Comparison of ENCODE assay signal across 19 cellular contexts in the genomic region with DNA sequence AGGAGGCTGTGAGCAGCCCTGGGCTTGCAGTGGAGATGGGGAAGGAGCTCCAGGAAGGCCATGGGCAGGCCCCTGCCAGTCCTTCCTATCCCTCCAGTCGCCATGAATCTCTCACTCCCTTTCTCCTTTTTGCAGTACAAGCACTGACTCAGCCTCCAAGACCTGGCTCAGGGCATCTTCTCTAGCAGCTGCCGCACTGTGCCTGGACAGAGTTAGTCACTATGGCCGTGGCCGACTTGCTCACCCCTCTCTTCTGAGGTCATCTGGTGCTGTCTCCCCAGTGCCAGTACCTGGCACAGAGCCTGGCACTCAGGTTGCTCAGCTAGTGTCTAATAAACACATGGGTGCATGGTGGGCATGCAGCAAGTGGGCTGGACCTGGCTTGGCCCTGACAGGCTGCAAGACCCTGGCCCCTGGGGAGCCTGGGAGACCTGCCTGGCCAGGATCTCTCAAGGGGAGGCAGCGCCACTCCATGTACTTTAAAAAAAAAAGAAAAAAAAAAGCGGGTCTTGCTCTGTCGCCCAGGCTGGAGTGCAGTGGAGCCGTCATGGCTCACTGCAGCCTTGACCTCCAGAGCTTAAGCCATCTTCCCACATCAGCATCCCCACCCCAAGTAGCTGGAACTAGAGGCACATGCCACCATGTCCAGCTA. TPM values are rescaled to one million over a fixed set of nuclear protein-coding genes. Genes with fewer than 3 reads are reported as not detected.
A peak's percentile ranks its signal among the peaks of the same experiment; 100 is the strongest.
DNase-seq lines count a peak whose midpoint lies in the region; ATAC-seq, FAIRE-seq and TF ChIP-seq lines count a peak whose summit lies in the region.
"Had no signal": no experiment of that assay in that cellular context is flagged by ENCODE, and none has a peak within 500 bp of the region (broad histone marks: within the 10 kb centered on the region; RNA-seq: fewer than 3 reads in every experiment).

No MANE protein-coding gene starts in this region.

- no peak for DNase-seq in left ventricle myocardium superior
- DNase-seq in right atrium auricular region (ENCODE audit: low spot score), result no peak
- no peak for DNase-seq in SJCRH30
- no peak for DNase-seq in keratinocyte (ENCODE audit: low read depth, low spot score)
- DNase-seq in thyroid gland, result peak; percentile 61 to 67
- DNase-seq in transverse colon, result no peak
- DNase-seq in vagina (ENCODE audit: extremely low spot score in 2 of 2), result no peak
- DNase-seq in cardiac septum (ENCODE audit: low spot score), result no peak
- DNase-seq: activated CD8-positive, alpha-beta T cell treated with anti-CD3 and anti-CD28 coated beads for 36 hours; activated gamma-delta T cell; caudate nucleus; Kasumi-1; NCI-H1930; NCI-H774; Right ventricle myocardium superior; stimulated activated CD4-positive, alpha-beta T cell treated with anti-CD3 and anti-CD28 coated beads, Interleukin-12 subunit alpha, Interleukin-12 subunit beta, amount 100 ng/mL, for 4 hours; T-helper 9 cell; tibial artery had no signal

- H3K36me3 ChIP-seq in right atrium auricular region (no peaks in the 10 kb centered on the region), SJCRH30 (no peaks in the 10 kb centered on the region), keratinocyte (ENCODE audit: control insufficient read depth in 2 of 2, extremely low read depth in 1 of 2, insufficient read depth in 2 of 2, low read length in 2 of 2) (no peaks in the 10 kb centered on the region), thyroid gland (no peaks in the 10 kb centered on the region), transverse colon (no peaks in the 10 kb centered on the region), vagina (no peaks in the 10 kb centered on the region)
- H3K36me3 ChIP-seq: tibial artery had no signal

- intact Hi-C loops in left ventricle myocardium superior (cut with micrococcal nuclease), result no loop called here
- intact Hi-C loops in thyroid gland (cut with DNase I), result no loop called here
- intact Hi-C loops in transverse colon (cut with DNase I; ENCODE audit: low total_unique reads), result no loop called here
- intact Hi-C loops in vagina (cut with DNase I), result no loop called here
- intact Hi-C loops in cardiac septum (cut with DNase I), result no loop called here

- H3K4me3 ChIP-seq in right atrium auricular region, result no peak overlapping the region
- no peak overlapping the region for H3K4me3 ChIP-seq in SJCRH30
- no peak overlapping the region for H3K4me3 ChIP-seq in keratinocyte (ENCODE audit: control insufficient read depth in 2 of 3, extremely low read depth in 1 of 3, insufficient read depth in 2 of 3, low read depth in 1 of 3, low read length in 3 of 3)
- H3K4me3 ChIP-seq in thyroid gland (replicated peaks in 1 of 3), result no peak overlapping the region
- H3K4me3 ChIP-seq in transverse colon, result no peak overlapping the region
- no peak overlapping the region for H3K4me3 ChIP-seq in vagina
- H3K4me3 ChIP-seq: lung, tibial artery had no signal

- FAIRE-seq in keratinocyte (lab: Jason Lieb, UNC), result peak; percentile 49

- H3K27me3 ChIP-seq in right atrium auricular region (no peaks in the 10 kb centered on the region), SJCRH30 (no peaks in the 10 kb centered on the region), keratinocyte (ENCODE audit: control insufficient read depth, extremely low read depth, insufficient read depth, low read length) (no peaks in the 10 kb centered on the region), thyroid gland (no peaks in the 10 kb centered on the region), transverse colon (no peaks in the 10 kb centered on the region), vagina (no peaks in the 10 kb centered on the region)
- H3K27me3 ChIP-seq: tibial artery had no signal

- TF ChIP-seq CTCF in right atrium auricular region (IDR thresholded peaks at IDR 0.05) (no peak), keratinocyte (optimal IDR thresholded peaks at IDR 0.05 in 1 of 3, IDR thresholded peaks at IDR 0.05 in 1 of 3, conservative IDR thresholded peaks at IDR 0.05 in 1 of 3; ENCODE audit: extremely low read depth in 1 of 3, insufficient read depth in 2 of 3, low read length in 3 of 3) (no peak), thyroid gland (IDR thresholded peaks at IDR 0.05) (no peak), transverse colon (IDR thresholded peaks at IDR 0.05) (no peak), vagina (IDR thresholded peaks at IDR 0.05) (no peak)

- no peak for TF ChIP-seq POLR2A in thyroid gland (IDR thresholded peaks at IDR 0.05)
- no peak for TF ChIP-seq POLR2A in transverse colon (IDR thresholded peaks at IDR 0.05)
- TF ChIP-seq POLR2A in vagina (IDR thresholded peaks at IDR 0.05), result no peak

- H3K4me1 ChIP-seq in right atrium auricular region (peaks cover 0 to 8% of the 10 kb centered on the region in 2 donors), SJCRH30 (peaks cover 40% of the 10 kb centered on the region), keratinocyte (ENCODE audit: control insufficient read depth, extremely low read depth, insufficient read depth, low read length) (peaks cover 23% of the 10 kb centered on the region), thyroid gland (peaks cover 10 to 32% of the 10 kb centered on the region in 2 donors), transverse colon (peaks cover 15 to 28% (median 22%) of the 10 kb centered on the region in 4 donors), vagina (peaks cover 35% of the 10 kb centered on the region)

- in situ Hi-C loops in transverse colon (cut with MboI; ENCODE audit: low pct_ligation_motif_present in 1 of 4, low pct_unique_long_range_greater_than_20kb in 1 of 4, low sequenced_read_pairs in 3 of 4), result no loop called here

- ATAC-seq in left ventricle myocardium superior, result peak; percentile 14
- ATAC-seq: activated CD8-positive, alpha-beta T cell treated with anti-CD3 and anti-CD28 coated beads for 36 hours had no signal

- peak overlapping the region; percentile 10 for H2AFZ ChIP-seq in keratinocyte (ENCODE audit: control insufficient read depth, low read length)

- H3K9ac ChIP-seq in keratinocyte (ENCODE audit: control insufficient read depth, extremely low read depth, insufficient read depth, low read length), result no peak overlapping the region

- H3K27ac ChIP-seq in right atrium auricular region, result no peak overlapping the region
- peak overlapping the region; percentile 1; the same call in 1 of the 2 replicates for H3K27ac ChIP-seq in SJCRH30
- H3K27ac ChIP-seq in keratinocyte (ENCODE audit: control insufficient read depth, insufficient read depth, low read length), result no peak overlapping the region
- H3K27ac ChIP-seq in thyroid gland, result peak overlapping the region in 1 of 3 donors; percentile 18
- no peak overlapping the region for H3K27ac ChIP-seq in transverse colon
- no peak overlapping the region for H3K27ac ChIP-seq in vagina
- H3K27ac ChIP-seq: tibial artery had no signal

- H3K79me2 ChIP-seq in keratinocyte (ENCODE audit: control insufficient read depth, insufficient read depth, low read length), result no peaks in the 10 kb centered on the region

- H3K9me1 ChIP-seq in keratinocyte (ENCODE audit: control insufficient read depth, extremely low read depth, insufficient read depth, low read length), result no peaks in the 10 kb centered on the region

- no peaks in the 10 kb centered on the region for H3K9me3 ChIP-seq in right atrium auricular region
- no peaks in the 10 kb centered on the region for H3K9me3 ChIP-seq in SJCRH30 (replicated peaks)
- no peaks in the 10 kb centered on the region for H3K9me3 ChIP-seq in keratinocyte (ENCODE audit: control insufficient read depth, low read depth, low read length)
- H3K9me3 ChIP-seq in thyroid gland, result no peaks in the 10 kb centered on the region
- no peaks in the 10 kb centered on the region for H3K9me3 ChIP-seq in transverse colon
- H3K9me3 ChIP-seq in vagina, result no peaks in the 10 kb centered on the region
- H3K9me3 ChIP-seq: tibial artery had no signal

- dilution Hi-C loops in keratinocyte (cut with MboI; ENCODE audit: extremely low pct_ligation_motif_present, low sequenced_read_pairs), result no loop called here

- no peak for TF ChIP-seq EP300 in transverse colon (IDR thresholded peaks at IDR 0.05; ENCODE audit: low read depth)

- no peaks in the 10 kb centered on the region for H4K20me1 ChIP-seq in keratinocyte (ENCODE audit: control insufficient read depth, extremely low read depth, insufficient read depth, low read length)

- peak overlapping the region; percentile 22 for H3K4me2 ChIP-seq in keratinocyte (ENCODE audit: control insufficient read depth, extremely low read depth, insufficient read depth, low read depth, low read length)

- WGBS in thyroid gland, 2 donors, result 44 to 57% methylated on average over 8 of the region's 8 CpGs
- WGBS in transverse colon (ENCODE audit: low coverage in 1 of 2), 2 donors, result 71 to 97% methylated on average over 4 to 8 of the region's 8 CpGs

RNA-seq across cellular contexts. Expression of a gene that starts 29.3 kb away (rescaled TPM):
- total RNA-seq in left ventricle myocardium superior (17.0 TPM), right atrium auricular region (10 to 100 TPM; 12.0 to 23.3 TPM), thyroid gland (10 to 100 TPM; 14.5 to 21.7 (median 19.3) TPM), transverse colon (10 to 100 TPM in 3 of 4 donors, 1 to 10 TPM in 1; 3.6 to 23.9 (median 17.4) TPM), vagina (60.6 TPM), cardiac septum (25.6 TPM)
- 41.3 and 49.4 TPM in 2 replicates for total RNA-seq in SJCRH30 (2014; rRNA removed; shearing (Covaris generic))
- 6.9 to 10.2 TPM (median 7.5 TPM) in 3 replicates for polyA plus RNA-seq in keratinocyte
- polyA plus RNA-seq in keratinocyte (2011; ENCODE audit: low read depth), result 1.2 TPM
- 2.3 and 3.0 TPM in 2 replicates for polyA plus RNA-seq in keratinocyte (2011; cell fraction: cytosol; rRNA removed)
- 19.8 and 21.2 TPM in 2 replicates for polyA plus RNA-seq in keratinocyte (2011; cell fraction: nucleus; rRNA removed)
- 5.2 and 6.3 TPM in 2 replicates for polyA plus RNA-seq in keratinocyte (2012; ENCODE audit: low replicate concordance)
- 12.4 to 21.9 TPM (median 13.6 TPM) in 3 replicates for polyA minus RNA-seq in keratinocyte
- 8.4 TPM for polyA minus RNA-seq in keratinocyte (2011; cell fraction: cytosol; rRNA and poly(A)+ RNA removed)
- polyA minus RNA-seq in keratinocyte (2011; cell fraction: nucleus; rRNA and poly(A)+ RNA removed), result 18.9 and 19.0 TPM in 2 replicates

RNA-seq across cellular contexts. Expression of a gene that starts 41.4 kb away (rescaled TPM):
- total RNA-seq in left ventricle myocardium superior (16.1 TPM), right atrium auricular region (10 to 100 TPM in 1 of 2 donors, 1 to 10 TPM in 1; 8.7 to 12.2 TPM), thyroid gland (10 to 100 TPM; 11.6 to 25.7 (median 14.1) TPM), transverse colon (10 to 100 TPM in 3 of 4 donors, 1 to 10 TPM in 1; 9.7 to 55.3 (median 12.7) TPM), vagina (20.4 TPM), cardiac septum (15.2 TPM)
- total RNA-seq in SJCRH30 (2014; rRNA removed; shearing (Covaris generic)), result 7.7 and 7.8 TPM in 2 replicates
- polyA plus RNA-seq in keratinocyte, result 6.6 to 8.3 TPM (median 7.2 TPM) in 3 replicates
- polyA plus RNA-seq in keratinocyte (2011; ENCODE audit: low read depth), result 2.0 TPM
- polyA plus RNA-seq in keratinocyte (2011; cell fraction: cytosol; rRNA removed), result 3.3 and 5.3 TPM in 2 replicates
- 4.3 and 5.6 TPM in 2 replicates for polyA plus RNA-seq in keratinocyte (2011; cell fraction: nucleus; rRNA removed)
- polyA plus RNA-seq in keratinocyte (2012; ENCODE audit: low replicate concordance), result 4.1 and 11.5 TPM in 2 replicates
- polyA minus RNA-seq in keratinocyte, result 2.5 to 7.1 TPM (median 4.6 TPM) in 3 replicates
- polyA minus RNA-seq in keratinocyte (2011; cell fraction: cytosol; rRNA and poly(A)+ RNA removed), result 3.1 TPM
- 3.3 and 4.8 TPM in 2 replicates for polyA minus RNA-seq in keratinocyte (2011; cell fraction: nucleus; rRNA and poly(A)+ RNA removed)

RNA-seq across cellular contexts. Expression of a gene that starts 55.4 kb away (rescaled TPM):
- 5.5 TPM for total RNA-seq in left ventricle myocardium superior
- total RNA-seq in right atrium auricular region, result 10 to 100 TPM in 1 of 2 donors, 1 to 10 TPM in 1; 9.3 to 23.0 TPM
- total RNA-seq in SJCRH30 (2014; rRNA removed; shearing (Covaris generic)), result 0.58 and 1.1 TPM in 2 replicates
- 0.39 to 2.0 TPM (median 1.4 TPM) in 3 replicates for polyA plus RNA-seq in keratinocyte
- 2.3 TPM for polyA plus RNA-seq in keratinocyte (2011; ENCODE audit: low read depth)
- polyA plus RNA-seq in keratinocyte (2011; cell fraction: cytosol; rRNA removed), result 0.52 and 0.55 TPM in 2 replicates
- polyA plus RNA-seq in keratinocyte (2011; cell fraction: nucleus; rRNA removed), result 6.2 and 7.5 TPM in 2 replicates
- 0.87 and 1.1 TPM in 2 replicates for polyA plus RNA-seq in keratinocyte (2012; ENCODE audit: low replicate concordance)
- polyA minus RNA-seq in keratinocyte, result 0.30 to 2.5 TPM (median 1.4 TPM) in 3 replicates
- not detected for polyA minus RNA-seq in keratinocyte (2011; cell fraction: cytosol; rRNA and poly(A)+ RNA removed)
- polyA minus RNA-seq in keratinocyte (2011; cell fraction: nucleus; rRNA and poly(A)+ RNA removed), result 1.5 and 4.1 TPM in 2 replicates
- total RNA-seq in thyroid gland, result 1 to 10 TPM; 3.0 to 8.2 (median 3.2) TPM
- total RNA-seq in transverse colon, result 10 to 100 TPM in 1 of 4 donors, 1 to 10 TPM in 3; 4.1 to 22.7 (median 7.0) TPM
- 0.98 TPM for total RNA-seq in vagina
- 10.6 TPM for total RNA-seq in cardiac septum

Comparison
In these comparisons a context has a peak if more than half of its experiments do, and no peak if none do; other contexts are left out.
1. DNase-seq: peak in thyroid gland (2 of 2); none in left ventricle myocardium superior (single experiment), right atrium auricular region (single experiment), SJCRH30 (0 of 2), keratinocyte (single experiment), transverse colon (single experiment), vagina (0 of 2) and cardiac septum (single experiment).